Comparison of ENCODE assay signal across 8 cellular contexts in the genomic region with DNA sequence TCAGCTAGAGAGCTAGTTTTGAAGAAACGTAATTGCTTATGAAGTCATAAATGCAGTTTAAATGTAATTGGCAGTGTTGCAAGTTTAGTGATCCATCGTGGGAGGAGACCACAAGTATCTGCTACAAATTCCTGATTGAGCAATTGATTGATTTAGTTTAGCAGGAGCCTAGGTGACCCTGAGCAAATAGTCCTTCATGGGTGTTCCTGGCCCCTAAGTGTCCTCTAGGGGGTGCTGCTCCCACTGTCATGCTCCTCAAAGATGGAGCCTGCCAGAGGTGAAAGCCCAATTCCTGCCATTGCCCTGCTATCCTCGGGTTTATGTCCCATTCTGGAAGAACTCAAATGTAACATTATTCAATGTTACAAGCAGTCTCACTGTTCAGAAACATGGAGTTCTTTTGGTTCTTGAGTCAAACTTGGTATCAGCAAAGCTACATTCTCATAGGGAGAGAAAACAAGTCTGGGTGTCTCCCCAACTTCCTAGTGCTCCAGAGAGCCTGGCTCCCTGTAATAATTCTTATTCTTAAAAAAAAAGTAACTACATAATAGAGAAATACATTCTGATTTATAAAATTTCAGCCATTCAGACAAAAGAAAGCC. TPM values are rescaled to one million over a fixed set of nuclear protein-coding genes. Genes with fewer than 3 reads are reported as not detected.
DNase-seq lines count a peak whose midpoint lies in the region; ATAC-seq, FAIRE-seq and TF ChIP-seq lines count a peak whose summit lies in the region.

No MANE protein-coding gene starts in this region.

- H4K20me1 ChIP-seq in endothelial cell of umbilical vein (replicated peaks; ENCODE audit: control insufficient read depth, extremely low read depth, insufficient read depth, low read length), result no peaks in the 10 kb centered on the region

- CTCF ChIA-PET in Caco-2 (lab: Charles Lee), result interaction anchor here (0.8 kb wide), 1 partner anchor 111 kb away, joined by 4 read pairs; no protein-coding TSS in a partner anchor
- CTCF ChIA-PET in activated CD8-positive, alpha-beta T cell treated with anti-CD3 and anti-CD28 coated beads for 36 hours (lab: Charles Lee), result interaction anchor here (0.7 to 4.5 kb wide), 36 partner anchors 9 to 349 kb away, joined by 3 to 27 read pairs (median 4); partner anchors contain the start of genes FBXO45, MELTF, NCBP2 and PIGZ
- CTCF ChIA-PET in endothelial cell of umbilical vein (lab: Charles Lee), result interaction anchor here (0.6 to 1.8 kb wide), 18 partner anchors 12 to 316 kb away, joined by 3 to 24 read pairs (median 4); partner anchors contain the start of gene SENP5

- no peak overlapping the region for H3K27ac Mint-ChIP-seq in Caco-2 (ENCODE audit: unreplicated experiment)
- no peak overlapping the region for H3K27ac Mint-ChIP-seq in activated CD8-positive, alpha-beta T cell treated with anti-CD3 and anti-CD28 coated beads for 36 hours

- no peak overlapping the region for H3K4me3 ChIP-seq in Caco-2 (ENCODE audit: low read depth, low read length)
- H3K4me3 ChIP-seq in endothelial cell of umbilical vein (replicated peaks in 1 of 3; ENCODE audit: insufficient read depth in 1 of 3, low read depth in 1 of 3, low read length in 3 of 3), result no peak overlapping the region

- ATAC-seq in HG02571 (IDR thresholded peaks at IDR 0.05; ENCODE audit: unreplicated experiment), result peak; percentile 56
- ATAC-seq in activated CD8-positive, alpha-beta T cell treated with anti-CD3 and anti-CD28 coated beads for 36 hours, result peak; percentile 94

- H3K9me3 ChIP-seq in Caco-2 (no peaks in the 10 kb centered on the region), endothelial cell of umbilical vein (replicated peaks; ENCODE audit: control insufficient read depth, insufficient read depth, low read length) (no peaks in the 10 kb centered on the region)

- TF ChIP-seq CTCF in Caco-2 (IDR thresholded peaks at IDR 0.05; ENCODE audit: insufficient read depth in 1 of 2, low read depth in 1 of 2, low read length in 1 of 2, severe bottlenecking in 1 of 2, unreplicated experiment in 1 of 2) (peak; percentile 52 to 67), endothelial cell of umbilical vein (IDR thresholded peaks at IDR 0.05; ENCODE audit: extremely low read depth in 1 of 2, insufficient read depth in 1 of 2, low read depth in 1 of 2, low read length in 2 of 2) (peak; percentile 82 to 85)
- TF ChIP-seq CTCF in activated CD8-positive, alpha-beta T cell treated with anti-CD3 and anti-CD28 coated beads for 36 hours (IDR thresholded peaks at IDR 0.05), result peak; percentile 88

- H3K79me2 ChIP-seq in endothelial cell of umbilical vein (ENCODE audit: control insufficient read depth, insufficient read depth, low read length), result no peaks in the 10 kb centered on the region

- peaks cover 13% of the 10 kb centered on the region for H3K36me3 Mint-ChIP-seq in Caco-2 (ENCODE audit: insufficient read depth, unreplicated experiment)
- H3K36me3 Mint-ChIP-seq in activated CD8-positive, alpha-beta T cell treated with anti-CD3 and anti-CD28 coated beads for 36 hours (ENCODE audit: low read depth), result no peaks in the 10 kb centered on the region

- intact Hi-C loops in Caco-2 (cut with micrococcal nuclease; ENCODE audit: unreplicated experiment) (loop anchor here (1.0 to 2.0 kb wide), 2 partner anchors 105 to 131 kb away; partner anchors contain the start of gene NCBP2), endothelial cell of umbilical vein (cut with micrococcal nuclease) (loop anchor here (1.0 to 10.0 kb wide), 2 partner anchors 131 to 347 kb away; no protein-coding TSS in a partner anchor)
- intact Hi-C loops in activated CD8-positive, alpha-beta T cell treated with anti-CD3 and anti-CD28 coated beads for 36 hours (cut with micrococcal nuclease), result loop anchor here (5.0 to 10.0 kb wide), 2 partner anchors 107 to 129 kb away; partner anchors contain the start of genes NCBP2 and PIGZ

- H3K9me3 Mint-ChIP-seq in Caco-2 (ENCODE audit: unreplicated experiment), result no peaks in the 10 kb centered on the region
- no peaks in the 10 kb centered on the region for H3K9me3 Mint-ChIP-seq in activated CD8-positive, alpha-beta T cell treated with anti-CD3 and anti-CD28 coated beads for 36 hours

- no peaks in the 10 kb centered on the region for H3K4me1 Mint-ChIP-seq in Caco-2 (ENCODE audit: low read depth, unreplicated experiment)
- no peaks in the 10 kb centered on the region for H3K4me1 Mint-ChIP-seq in activated CD8-positive, alpha-beta T cell treated with anti-CD3 and anti-CD28 coated beads for 36 hours (ENCODE audit: low read depth)

- no peaks in the 10 kb centered on the region for H3K36me3 ChIP-seq in Caco-2 (ENCODE audit: control insufficient read depth, insufficient read depth, low read length)
- H3K36me3 ChIP-seq in endothelial cell of umbilical vein (ENCODE audit: control insufficient read depth in 2 of 2, extremely low read depth in 1 of 2, insufficient read depth in 2 of 2, low read length in 2 of 2), result no peaks in the 10 kb centered on the region

- POLR2A ChIA-PET in Caco-2 (lab: Charles Lee) (no interaction called here), endothelial cell of umbilical vein (lab: Charles Lee) (no interaction called here)
- POLR2A ChIA-PET in activated CD8-positive, alpha-beta T cell treated with anti-CD3 and anti-CD28 coated beads for 36 hours (lab: Charles Lee), result interaction anchor here (0.9 to 1.2 kb wide), 2 partner anchors 105 to 132 kb away, joined by 4 read pairs; partner anchors contain the start of gene NCBP2

- no peaks in the 10 kb centered on the region for H3K27me3 Mint-ChIP-seq in Caco-2 (ENCODE audit: insufficient read depth, unreplicated experiment)
- H3K27me3 Mint-ChIP-seq in activated CD8-positive, alpha-beta T cell treated with anti-CD3 and anti-CD28 coated beads for 36 hours, result no peaks in the 10 kb centered on the region

- no peak overlapping the region for H2AFZ ChIP-seq in endothelial cell of umbilical vein (ENCODE audit: low read depth, low read length)

- H3K27ac ChIP-seq in endothelial cell of umbilical vein (ENCODE audit: insufficient read depth, low read depth, low read length), result no peak overlapping the region

- H3K4me3 Mint-ChIP-seq in Caco-2 (ENCODE audit: unreplicated experiment), result no peak overlapping the region
- no peak overlapping the region for H3K4me3 Mint-ChIP-seq in activated CD8-positive, alpha-beta T cell treated with anti-CD3 and anti-CD28 coated beads for 36 hours

- 0 out of 2 replicates have a peak, but pooled peaks cover 3% of the 10 kb centered on the region for H3K4me1 ChIP-seq in Caco-2
- no peaks in the 10 kb centered on the region for H3K4me1 ChIP-seq in endothelial cell of umbilical vein (ENCODE audit: control insufficient read depth, extremely low read depth, insufficient read depth, low read length)

- no peak overlapping the region for H3K4me2 ChIP-seq in endothelial cell of umbilical vein (ENCODE audit: insufficient read depth, low read length)

- H3K27me3 ChIP-seq in Caco-2 (replicated peaks; ENCODE audit: control insufficient read depth, insufficient read depth, low read length) (no peaks in the 10 kb centered on the region), endothelial cell of umbilical vein (ENCODE audit: control insufficient read depth in 2 of 2, insufficient read depth in 2 of 2, low read length in 2 of 2) (no peaks in the 10 kb centered on the region)

- FAIRE-seq in endothelial cell of umbilical vein (lab: Jason Lieb, UNC), result peak; percentile 79

- no peaks in the 10 kb centered on the region for H3K9me1 ChIP-seq in endothelial cell of umbilical vein (replicated peaks; ENCODE audit: control insufficient read depth, extremely low read depth, insufficient read depth, low read length)

- no TSS peak for BruUV-seq in Caco-2 (replicated peaks; lab: Mats Ljungman, UMichigan)
- no TSS peak for BruUV-seq in endothelial cell of umbilical vein (replicated peaks; lab: Mats Ljungman, UMichigan)

- peak; percentile 65 to 73 for DNase-seq in Caco-2
- DNase-seq in NCI-H748 (lab: John Stamatoyannopoulos, UW; ENCODE audit: unreplicated experiment), result peak; percentile 46
- DNase-seq in activated CD8-positive, alpha-beta T cell treated with anti-CD3 and anti-CD28 coated beads for 36 hours, result peak; percentile 88
- DNase-seq in endothelial cell of umbilical vein (ENCODE audit: low read depth, low spot score), result peak; percentile 56
- peak; percentile 75 for DNase-seq in mucosa of gallbladder (ENCODE audit: low spot score)
- DNase-seq in stimulated activated CD8-positive, alpha-beta memory T cell treated with anti-CD3 and anti-CD28 coated beads, Interleukin-7, amount 100 ng/mL, for 48 hours (ENCODE audit: extremely low read depth in 1 of 2, low read depth in 1 of 2), result peak; percentile 13 to 58
- no peak for DNase-seq in OCI-M2 (lab: John Stamatoyannopoulos, UW; ENCODE audit: unreplicated experiment)

- TF ChIP-seq POLR2A in endothelial cell of umbilical vein (IDR thresholded peaks at IDR 0.05; ENCODE audit: low read depth, low read length), result no peak

- dilution Hi-C loops in endothelial cell of umbilical vein (cut with MboI; ENCODE audit: extremely low pct_ligation_motif_present, low sequenced_read_pairs), result no loop called here

- no peak overlapping the region for H3K9ac ChIP-seq in endothelial cell of umbilical vein (replicated peaks; ENCODE audit: extremely low read depth, insufficient read depth, low read length)

TF ChIP-seq in endothelial cell of umbilical vein, 7 proteins besides CTCF, POLR2A, EP300 and RAD21 (continues in another document):
- TF ChIP-seq, protein P1, sequence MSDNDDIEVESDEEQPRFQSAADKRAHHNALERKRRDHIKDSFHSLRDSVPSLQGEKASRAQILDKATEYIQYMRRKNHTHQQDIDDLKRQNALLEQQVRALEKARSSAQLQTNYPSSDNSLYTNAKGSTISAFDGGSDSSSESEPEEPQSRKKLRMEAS (IDR thresholded peaks at IDR 0.05; ENCODE audit: insufficient read depth, insufficient read length), result no peak
- no peak for TF ChIP-seq JUN (IDR thresholded peaks at IDR 0.05; ENCODE audit: borderline replicate concordance, insufficient read depth, insufficient read length, low read depth)
- no peak for TF ChIP-seq FOS (IDR thresholded peaks at IDR 0.05; ENCODE audit: borderline replicate concordance, insufficient read depth, low read length)
- no peak for TF ChIP-seq MYC (IDR thresholded peaks at IDR 0.05; ENCODE audit: low read depth, low read length)
- TF ChIP-seq EZH2 (IDR thresholded peaks at IDR 0.05; ENCODE audit: borderline replicate concordance, low read depth, low read length, severe bottlenecking), result no peak

RNA-seq across cellular contexts. Expression of gene SENP5, which starts 29.8 kb away (rescaled TPM):
- total RNA-seq in Caco-2 (2022) (33.6 and 36.8 TPM in 2 replicates), endothelial cell of umbilical vein (31.1 and 33.5 TPM in 2 replicates), mucosa of gallbladder (25.3 TPM)
- total RNA-seq in activated CD8-positive, alpha-beta T cell treated with anti-CD3 and anti-CD28 coated beads for 36 hours, result 10 to 100 TPM; 28.0 to 32.5 TPM
- polyA plus RNA-seq in endothelial cell of umbilical vein, result 7.4 and 7.9 TPM in 2 replicates
- 7.5 and 8.1 TPM in 2 replicates for polyA plus RNA-seq in endothelial cell of umbilical vein (2011; cell fraction: cytosol; rRNA removed)
- 23.8 and 26.7 TPM in 2 replicates for polyA plus RNA-seq in endothelial cell of umbilical vein (2011; cell fraction: nucleus; rRNA removed)
- 9.8 and 17.0 TPM in 2 replicates for polyA plus RNA-seq in endothelial cell of umbilical vein (2012)
- 129 TPM in 2 replicates for polyA minus RNA-seq in endothelial cell of umbilical vein
- polyA minus RNA-seq in endothelial cell of umbilical vein (2011; cell fraction: cytosol; rRNA and poly(A)+ RNA removed), result 43.9 TPM
- polyA minus RNA-seq in endothelial cell of umbilical vein (2011; cell fraction: nucleus; rRNA and poly(A)+ RNA removed), result 54.7 and 84.8 TPM in 2 replicates
